In the genomic region with DNA sequence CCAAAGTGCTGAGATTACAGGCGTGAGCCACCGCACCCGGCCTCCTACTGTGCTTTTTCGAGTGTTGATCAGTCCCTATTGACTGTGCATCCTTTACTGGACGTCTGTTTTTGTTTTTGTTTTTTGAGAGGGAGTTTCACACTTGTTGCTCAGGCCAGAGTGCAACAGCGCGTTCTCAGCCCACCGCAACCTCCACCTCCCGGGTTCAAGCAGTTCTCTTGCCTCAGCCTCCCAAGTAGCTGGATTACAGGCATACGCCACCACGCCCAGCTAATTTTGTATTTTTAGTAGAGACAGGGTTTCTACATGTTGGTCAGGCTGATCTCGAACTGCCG, we compare ENCODE assay signal across 12 cellular contexts. TPM values are rescaled to one million over a fixed set of nuclear protein-coding genes. Genes with fewer than 3 reads are reported as not detected.
DNase-seq lines count a peak whose midpoint lies in the region; ATAC-seq, FAIRE-seq and TF ChIP-seq lines count a peak whose summit lies in the region.
"Not testable (repeated sequence)": the region's sequence is repeated elsewhere in the genome, so short reads cannot be mapped to it uniquely, and the experiment has no call there.
"Had no signal": no experiment of that assay in that cellular context is flagged by ENCODE, and none has a peak within 500 bp of the region (broad histone marks: within the 10 kb centered on the region; RNA-seq: fewer than 3 reads in every experiment).

No MANE protein-coding gene starts in this region.

- not testable (repeated sequence) for H4K5ac ChIP-seq in H9 (ENCODE audit: insufficient read length, low read depth, low read length)

- not testable (repeated sequence) for H3K79me1 ChIP-seq in H9 (ENCODE audit: insufficient read depth, low read depth, low read length, poor library complexity, severe bottlenecking)

- FAIRE-seq in GM12878 (lab: Jason Lieb, UNC), result not testable (repeated sequence)

- whole genome bisulfite sequencing in H9 (ENCODE audit: extremely low coverage, insufficient read length, low lambda C conversion rate), result no CpG with 5 or more reads among the region's 13 CpGs
- 76% methylated on average over 13 of the region's 13 CpGs for WGBS in GM12878 (ENCODE audit: insufficient coverage, insufficient replicate concordance, low lambda C conversion rate, missing lambda C conversion rate)

- H2BK12ac ChIP-seq in H9 (ENCODE audit: insufficient read length, low read depth, low read length), result not testable (repeated sequence)

- H3K27ac ChIP-seq in ACC112 (ENCODE audit: low read depth, low read length); H9 (ENCODE audit: insufficient read length, low read depth, low read length); fibroblast of lung (ENCODE audit: insufficient read depth, low read length): not testable (repeated sequence)
- H3K27ac ChIP-seq in PC-9 (0 out of 2 replicates have a peak overlapping the region, but pooled peaks have one; percentile 67), GM12878 (ENCODE audit: control insufficient read depth, insufficient read depth) (peak overlapping the region; percentile 95; the same call in 1 of the 2 replicates)

- H3K9ac ChIP-seq in H9 (ENCODE audit: extremely low read depth, insufficient read length, low read length); GM12878 (ENCODE audit: control insufficient read depth, insufficient read depth, low read length); fibroblast of lung (ENCODE audit: insufficient read depth, low read length): not testable (repeated sequence)

- H3K56ac ChIP-seq in H9 (ENCODE audit: insufficient read length, low read depth, low read length), result not testable (repeated sequence)

- peak overlapping the region; percentile 99; the same call in 1 of the 2 replicates for H3K4me3 ChIP-seq in ACC112 (ENCODE audit: low read depth, low read length)
- peak overlapping the region; percentile 89; the same call in 1 of the 2 replicates for H3K4me3 ChIP-seq in PC-9
- peak overlapping the region; percentile 88; the same call in 1 of the 2 replicates for H3K4me3 ChIP-seq in GM12878
- peak overlapping the region in 1 of 4 experiments; percentile 81 for H3K4me3 ChIP-seq in fibroblast of lung (replicated peaks in 1 of 4; ENCODE audit: control extremely low read depth in 1 of 4, insufficient read depth in 1 of 4, low read depth in 3 of 4, low read length in 4 of 4)

- RAD21 ChIA-PET in GM12878 (lab: Charles Lee; ENCODE audit: unreplicated experiment), result interaction anchor here (1.3 kb wide), 1 partner anchor 80 kb away, joined by 4 read pairs; no protein-coding TSS in a partner anchor

- H2BK5ac ChIP-seq in H9 (ENCODE audit: insufficient read length, low read length), result not testable (repeated sequence)

- TF ChIP-seq EP300 in GM12878 (IDR thresholded peaks at IDR 0.05; ENCODE audit: borderline replicate concordance in 1 of 2, control insufficient read depth in 1 of 2, low read depth in 2 of 2, low read length in 2 of 2), result not testable (repeated sequence)

- H3K27me3 Mint-ChIP-seq in H9 (ENCODE audit: low read depth); activated CD4-positive, alpha-beta memory T cell treated with anti-CD3 and anti-CD28 coated beads, Interleukin-2, amount 10 ng/mL, durations not matched to agents 7 days and 5 days; natural killer cell (ENCODE audit: low read depth in 2 of 2); stimulated activated naive CD8-positive, alpha-beta T cell treated with anti-CD3 and anti-CD28 coated beads, Interleukin-15, amount 100 ng/mL, for 72 hours: not testable (repeated sequence)

- not testable (repeated sequence) for H2AFZ ChIP-seq in ACC112 (ENCODE audit: low read length, unreplicated experiment); H9 (ENCODE audit: low read length); PC-9; GM12878 (ENCODE audit: control insufficient read depth, low read depth, low read length); fibroblast of lung (ENCODE audit: low read length)

- H3K9me2 ChIP-seq in PC-9 (ENCODE audit: insufficient read depth), result not testable (repeated sequence)

- SMC1A ChIA-PET in GM12878 (lab: Charles Lee; ENCODE audit: uncharacterized antibody, unreplicated experiment), result interaction anchor here (0.7 to 1.7 kb wide), 7 partner anchors 20 to 69 kb away, joined by 3 to 6 read pairs (median 3); no protein-coding TSS in a partner anchor

- not testable (repeated sequence) for H3K23ac ChIP-seq in H9 (ENCODE audit: insufficient read length, low read depth, low read length)

- DNase-seq in H9; PC-9; activated CD4-positive, alpha-beta memory T cell treated with anti-CD3 and anti-CD28 coated beads, Interleukin-2, amount 10 ng/mL, durations not matched to agents 7 days and 5 days; GM12878 (ENCODE audit: low read depth, low spot score); fibroblast of lung (ENCODE audit: low read depth in 2 of 2); natural killer cell; stimulated activated naive CD8-positive, alpha-beta T cell treated with anti-CD3 and anti-CD28 coated beads, Interleukin-15, amount 100 ng/mL, for 72 hours: not testable (repeated sequence)

- not testable (repeated sequence) for BruUV-seq in PC-9 (replicated peaks; lab: Mats Ljungman, UMichigan); GM12878 (replicated peaks; lab: Mats Ljungman, UMichigan)

- H2BK120ac ChIP-seq in H9 (ENCODE audit: low read depth, low read length, poor library complexity, severe bottlenecking), result not testable (repeated sequence)

- H3F3A ChIP-seq in PC-9 (ENCODE audit: insufficient read depth, low read depth), result peaks cover 22% of the 10 kb centered on the region

- H3K4ac ChIP-seq in H9 (ENCODE audit: low read depth, low read length), result not testable (repeated sequence)

- POLR2A ChIA-PET in PC-9 (lab: Charles Lee; ENCODE audit: unreplicated experiment), result not testable (repeated sequence)
- POLR2A ChIA-PET in activated CD4-positive, alpha-beta memory T cell treated with anti-CD3 and anti-CD28 coated beads, Interleukin-2, amount 10 ng/mL, durations not matched to agents 7 days and 5 days (lab: Charles Lee), result interaction anchor here (0.6 to 2.9 kb wide), 18 partner anchors 10 to 806 kb away, joined by 3 to 91 read pairs (median 4); a partner anchor contains a TSS
- POLR2A ChIA-PET in GM12878 (lab: Charles Lee), result interaction anchor here (0.9 to 2.5 kb wide), 4 partner anchors 16 to 807 kb away, joined by 3 to 8 read pairs (median 3); a partner anchor contains a TSS

- peaks cover 20% of the 10 kb centered on the region for H3K4me1 ChIP-seq in ACC112 (ENCODE audit: control insufficient read depth, insufficient read depth, low read length, unreplicated experiment)
- not testable (repeated sequence) for H3K4me1 ChIP-seq in H9 (ENCODE audit: insufficient read depth, low read length); fibroblast of lung (ENCODE audit: control insufficient read depth, extremely low read depth, insufficient read depth, low read length)
- peaks cover 25% of the 10 kb centered on the region for H3K4me1 ChIP-seq in PC-9 (replicated peaks; ENCODE audit: insufficient read depth)
- H3K4me1 ChIP-seq in GM12878 (ENCODE audit: control insufficient read depth, insufficient read depth, low read length), result peaks cover 18% of the 10 kb centered on the region

- H3K23me2 ChIP-seq in H9 (ENCODE audit: insufficient read length, low read depth, low read length, poor library complexity, severe bottlenecking), result peaks cover 12% of the 10 kb centered on the region

- not testable (repeated sequence) for TF ChIP-seq CTCF in H9 (conservative IDR thresholded peaks at IDR 0.05); PC-9 (conservative IDR thresholded peaks at IDR 0.05); GM12878 (IDR thresholded peaks at IDR 0.05 in 2 of 3, conservative IDR thresholded peaks at IDR 0.05 in 1 of 3; ENCODE audit: control insufficient read depth in 2 of 3, extremely low read depth in 1 of 3, insufficient read depth in 1 of 3, low read depth in 3 of 3, low read length in 3 of 3); fibroblast of lung (conservative IDR thresholded peaks at IDR 0.05 in 1 of 2, IDR thresholded peaks at IDR 0.05 in 1 of 2; ENCODE audit: low read depth in 1 of 2, low read length in 2 of 2); natural killer cell (IDR thresholded peaks at IDR 0.05)

- H2AK5ac ChIP-seq in H9 (ENCODE audit: insufficient read length, low read length), result not testable (repeated sequence)

- H3K9me3 ChIP-seq in H9 (ENCODE audit: control insufficient read depth, low read depth, low read length); PC-9 (ENCODE audit: insufficient read depth, low read depth); GM12878 (replicated peaks; ENCODE audit: control insufficient read depth, insufficient read depth, low read length); fibroblast of lung (ENCODE audit: control insufficient read depth, insufficient read depth, low read depth, low read length): not testable (repeated sequence)

- H3K27ac Mint-ChIP-seq in H9, result peak overlapping the region in 2 of 3 experiments; percentile 54 to 55; a peak in 1 of 7 replicates
- peak overlapping the region; percentile 93 for H3K27ac Mint-ChIP-seq in activated CD4-positive, alpha-beta memory T cell treated with anti-CD3 and anti-CD28 coated beads, Interleukin-2, amount 10 ng/mL, durations not matched to agents 7 days and 5 days
- H3K27ac Mint-ChIP-seq in natural killer cell, result peak overlapping the region; percentile 75 to 81
- peak overlapping the region; percentile 61 to 96 for H3K27ac Mint-ChIP-seq in stimulated activated naive CD8-positive, alpha-beta T cell treated with anti-CD3 and anti-CD28 coated beads, Interleukin-15, amount 100 ng/mL, for 72 hours

- TF ChIP-seq POLR2A in GM12878 (IDR thresholded peaks at IDR 0.05; ENCODE audit: low read depth, low read length), result not testable (repeated sequence)

- H3K4me2 ChIP-seq in H9 (ENCODE audit: insufficient read depth, insufficient read length, low read length), result not testable (repeated sequence)
- H3K4me2 ChIP-seq in PC-9 (peak overlapping the region; percentile 99), GM12878 (ENCODE audit: control insufficient read depth, insufficient read depth) (peak overlapping the region; percentile 40), fibroblast of lung (ENCODE audit: extremely low read depth, insufficient read depth, low read length) (peak overlapping the region; percentile 51)

- ATAC-seq in GM12878; natural killer cell; stimulated activated naive CD8-positive, alpha-beta T cell treated with anti-CD3 and anti-CD28 coated beads, Interleukin-15, amount 100 ng/mL, for 72 hours: not testable (repeated sequence)

- H4K8ac ChIP-seq in H9 (replicated peaks; ENCODE audit: insufficient read length, low read depth, low read length), result not testable (repeated sequence)

- not testable (repeated sequence) for H3K14ac ChIP-seq in H9 (ENCODE audit: insufficient read depth, low read length)

- not testable (repeated sequence) for H2BK20ac ChIP-seq in H9 (ENCODE audit: low read depth, low read length, poor library complexity, severe bottlenecking)

- TF ChIP-seq RAD21 in GM12878 (IDR thresholded peaks at IDR 0.05; ENCODE audit: insufficient read depth, low read depth, low read length), result not testable (repeated sequence)

- H3K79me2 ChIP-seq in ACC112 (ENCODE audit: control insufficient read depth, insufficient read depth, low read length, unreplicated experiment) (peaks cover 64% of the 10 kb centered on the region), PC-9 (ENCODE audit: low read depth) (peaks cover 65% of the 10 kb centered on the region), GM12878 (ENCODE audit: control insufficient read depth, insufficient read depth, low read length) (peaks cover 39% of the 10 kb centered on the region), fibroblast of lung (ENCODE audit: control insufficient read depth, insufficient read depth, low read length) (peaks cover 45% of the 10 kb centered on the region)
- not testable (repeated sequence) for H3K79me2 ChIP-seq in H9 (ENCODE audit: insufficient read depth, low read length)

- H3K4me1 Mint-ChIP-seq in H9 (peaks cover 21 to 23% of the 10 kb centered on the region in 2 experiments), natural killer cell (peaks cover 9 to 17% of the 10 kb centered on the region in 2 donors)
- H3K4me1 Mint-ChIP-seq in activated CD4-positive, alpha-beta memory T cell treated with anti-CD3 and anti-CD28 coated beads, Interleukin-2, amount 10 ng/mL, durations not matched to agents 7 days and 5 days, result peaks cover 68% of the 10 kb centered on the region
- peaks cover 60% of the 10 kb centered on the region for H3K4me1 Mint-ChIP-seq in stimulated activated naive CD8-positive, alpha-beta T cell treated with anti-CD3 and anti-CD28 coated beads, Interleukin-15, amount 100 ng/mL, for 72 hours

- peak overlapping the region; percentile 83 for H3K4me3 Mint-ChIP-seq in H9
- peak overlapping the region; percentile 89 for H3K4me3 Mint-ChIP-seq in activated CD4-positive, alpha-beta memory T cell treated with anti-CD3 and anti-CD28 coated beads, Interleukin-2, amount 10 ng/mL, durations not matched to agents 7 days and 5 days
- H3K4me3 Mint-ChIP-seq in natural killer cell, result peak overlapping the region; percentile 89
- H3K4me3 Mint-ChIP-seq in stimulated activated naive CD8-positive, alpha-beta T cell treated with anti-CD3 and anti-CD28 coated beads, Interleukin-15, amount 100 ng/mL, for 72 hours, result peak overlapping the region; percentile 87 to 90

- H3K27me3 ChIP-seq in ACC112 (ENCODE audit: insufficient read depth, low read length); H9 (ENCODE audit: insufficient read depth, low read length); PC-9 (ENCODE audit: insufficient read depth, low read depth); GM12878 (replicated peaks in 1 of 2; ENCODE audit: control insufficient read depth in 2 of 2, insufficient read depth in 2 of 2, low read length in 1 of 2); fibroblast of lung (ENCODE audit: control insufficient read depth, insufficient read depth, low read length): not testable (repeated sequence)

- H3K9me3 Mint-ChIP-seq in H9; activated CD4-positive, alpha-beta memory T cell treated with anti-CD3 and anti-CD28 coated beads, Interleukin-2, amount 10 ng/mL, durations not matched to agents 7 days and 5 days; natural killer cell; stimulated activated naive CD8-positive, alpha-beta T cell treated with anti-CD3 and anti-CD28 coated beads, Interleukin-15, amount 100 ng/mL, for 72 hours: not testable (repeated sequence)

- H4K91ac ChIP-seq in H9 (ENCODE audit: insufficient read length, low read depth, low read length), result not testable (repeated sequence)

- in situ Hi-C loops in GM12878 (cut with MboI), result not testable (repeated sequence)

- peaks cover 10 to 47% (median 44%) of the 10 kb centered on the region in 3 experiments for H3K36me3 Mint-ChIP-seq in H9 (ENCODE audit: insufficient read depth in 1 of 3, low read depth in 3 of 3)
- peaks cover 63% of the 10 kb centered on the region for H3K36me3 Mint-ChIP-seq in activated CD4-positive, alpha-beta memory T cell treated with anti-CD3 and anti-CD28 coated beads, Interleukin-2, amount 10 ng/mL, durations not matched to agents 7 days and 5 days (ENCODE audit: low read depth)
- H3K36me3 Mint-ChIP-seq in natural killer cell, result not testable (repeated sequence)

- H2BK15ac ChIP-seq in H9 (ENCODE audit: low read depth, low read length), result not testable (repeated sequence)

- H3K36me3 ChIP-seq in ACC112 (ENCODE audit: insufficient read depth, low read length); PC-9 (ENCODE audit: low read depth); GM12878 (ENCODE audit: control insufficient read depth in 2 of 2, insufficient read depth in 2 of 2, low read length in 1 of 2); fibroblast of lung (ENCODE audit: control insufficient read depth, insufficient read depth, low read length): not testable (repeated sequence)

- H4K20me1 ChIP-seq in H9 (ENCODE audit: control insufficient read depth, insufficient read depth, insufficient read length); PC-9 (ENCODE audit: insufficient read depth); GM12878 (ENCODE audit: control insufficient read depth, insufficient read depth); fibroblast of lung (ENCODE audit: control insufficient read depth, extremely low read depth, insufficient read depth, low read length): not testable (repeated sequence)

- CTCF ChIA-PET in PC-9 (lab: Charles Lee), result interaction anchor here (0.6 to 1.6 kb wide), 2 partner anchors 10 to 35 kb away, joined by 4 to 10 read pairs; no protein-coding TSS in a partner anchor
- CTCF ChIA-PET in activated CD4-positive, alpha-beta memory T cell treated with anti-CD3 and anti-CD28 coated beads, Interleukin-2, amount 10 ng/mL, durations not matched to agents 7 days and 5 days (lab: Charles Lee), result interaction anchor here (1.4 to 1.9 kb wide), 3 partner anchors 20 to 35 kb away, joined by 4 to 11 read pairs (median 5); no protein-coding TSS in a partner anchor
- CTCF ChIA-PET in GM12878 (lab: Yijun Ruan, JAX), result interaction anchor here (0.8 to 1.5 kb wide), 5 partner anchors 13 to 201 kb away, joined by 3 to 6 read pairs (median 3); a partner anchor contains a TSS

- not testable (repeated sequence) for H3T11ph ChIP-seq in H9 (ENCODE audit: low read length)

- not testable (repeated sequence) for H3K18ac ChIP-seq in H9 (ENCODE audit: insufficient read length, low read depth, low read length)

- intact Hi-C loops in PC-9 (cut with micrococcal nuclease; ENCODE audit: unreplicated experiment); natural killer cell (cut with micrococcal nuclease): not testable (repeated sequence)
- intact Hi-C loops in GM12878 (cut with micrococcal nuclease; ENCODE audit: unreplicated experiment), result loop anchor here (5.0 kb wide), 2 partner anchors 51 to 84 kb away; no protein-coding TSS in a partner anchor

RNA-seq across cellular contexts. Expression of a gene that starts 1.4 kb away (rescaled TPM):
- 20.9 and 25.2 TPM in 2 replicates for total RNA-seq in H9 (2021)
- total RNA-seq in PC-9 (2021), result 24.6 and 25.2 TPM in 2 replicates
- total RNA-seq in activated CD4-positive, alpha-beta memory T cell treated with anti-CD3 and anti-CD28 coated beads, Interleukin-2, amount 10 ng/mL, durations not matched to agents 7 days and 5 days, result 10 to 100 TPM; 42.5 to 43.0 TPM
- 64.4 and 97.0 TPM in 2 replicates for total RNA-seq in GM12878 (2013; cell fraction: nucleolus; rRNA removed)
- total RNA-seq in GM12878 (2014; rRNA removed), result 19.6 and 25.1 TPM in 2 replicates
- 27.5 and 34.3 TPM in 2 replicates for total RNA-seq in GM12878 (2014; rRNA removed; fragmentation: Illumina TruSeq; extraction: Trizol)
- 34.6 and 35.2 TPM in 2 replicates for total RNA-seq in GM12878 (2021)
- 12.1 TPM for polyA plus RNA-seq in GM12878 (2011; ENCODE audit: low read depth)
- 33.7 and 37.3 TPM in 2 replicates for polyA plus RNA-seq in GM12878 (2011; rRNA removed)
- polyA plus RNA-seq in GM12878 (2011; cell fraction: cytosol; rRNA removed), result 17.0 and 22.3 TPM in 2 replicates
- polyA plus RNA-seq in GM12878 (2011; cell fraction: nucleus; rRNA removed), result 41.3 and 51.0 TPM in 2 replicates
- 15.9 and 21.8 TPM in 2 replicates for polyA plus RNA-seq in GM12878 (2012)
- 41.3 and 58.2 TPM in 2 replicates for polyA plus RNA-seq in GM12878 (2014; fragmentation: Illumina TruSeq; extraction: Trizol)
- 10 to 100 TPM; 39.9 to 43.8 TPM for polyA plus RNA-seq in GM12878 (2014; fragmentation: Nextera tagmentation; extraction: Ambion mirVana)
- polyA plus RNA-seq in GM12878 (2014; rRNA removed), result 25.4 and 29.8 TPM in 2 replicates
- polyA plus RNA-seq in GM12878 (2016; fragmentation: Nextera tagmentation; extraction: Ambion mirVana), result 10 to 100 TPM; 31.6 to 33.8 TPM
- 63.5 and 66.3 TPM in 2 replicates for polyA minus RNA-seq in GM12878 (2011; rRNA and poly(A)+ RNA removed)
- polyA minus RNA-seq in GM12878 (2011; cell fraction: cytosol; rRNA and poly(A)+ RNA removed), result 12.2 and 14.6 TPM in 2 replicates
- 32.2 and 52.2 TPM in 2 replicates for polyA minus RNA-seq in GM12878 (2011; cell fraction: nucleus; rRNA and poly(A)+ RNA removed)
- 19.8 and 23.9 TPM in 2 replicates for total RNA-seq in fibroblast of lung
- 18.7 and 19.3 TPM in 2 replicates for polyA plus RNA-seq in fibroblast of lung
- polyA plus RNA-seq in fibroblast of lung (2012), result 13.0 and 14.8 TPM in 2 replicates
- 13.9 and 30.0 TPM in 2 replicates for polyA minus RNA-seq in fibroblast of lung (ENCODE audit: low replicate concordance)
- 10 to 100 TPM; 14.8 to 28.1 (median 26.7) TPM for total RNA-seq in natural killer cell

RNA-seq across cellular contexts. Expression of a gene that starts 1.5 kb away (rescaled TPM):
- total RNA-seq in H9 (2021) (123 and 135 TPM in 2 replicates), PC-9 (2021) (125 and 185 TPM in 2 replicates), GM12878 (2014; rRNA removed) (33.0 and 33.5 TPM in 2 replicates), GM12878 (2014; rRNA removed; fragmentation: Illumina TruSeq; extraction: Trizol) (40.7 and 50.7 TPM in 2 replicates), GM12878 (2021) (66.4 and 74.2 TPM in 2 replicates), fibroblast of lung (72.9 and 123 TPM in 2 replicates), natural killer cell (10 to 100 TPM; 22.9 to 23.9 (median 23.6) TPM)
- 10 to 100 TPM; 38.6 to 46.3 TPM for total RNA-seq in activated CD4-positive, alpha-beta memory T cell treated with anti-CD3 and anti-CD28 coated beads, Interleukin-2, amount 10 ng/mL, durations not matched to agents 7 days and 5 days
- total RNA-seq in GM12878 (2013; cell fraction: nucleolus; rRNA removed), result 134 and 142 TPM in 2 replicates
- 13.3 TPM for polyA plus RNA-seq in GM12878 (2011; ENCODE audit: low read depth)
- polyA plus RNA-seq in GM12878 (2011; rRNA removed) (45.4 and 46.5 TPM in 2 replicates), GM12878 (2014; fragmentation: Illumina TruSeq; extraction: Trizol) (33.6 and 38.6 TPM in 2 replicates), GM12878 (2014; fragmentation: Nextera tagmentation; extraction: Ambion mirVana) (10 to 100 TPM; 12.9 to 14.7 TPM), GM12878 (2014; rRNA removed) (30.5 and 33.2 TPM in 2 replicates), GM12878 (2016; fragmentation: Nextera tagmentation; extraction: Ambion mirVana) (10 to 100 TPM; 27.7 to 30.4 TPM), fibroblast of lung (45.2 and 54.1 TPM in 2 replicates)
- polyA plus RNA-seq in GM12878 (2011; cell fraction: cytosol; rRNA removed), result 31.7 and 32.0 TPM in 2 replicates
- polyA plus RNA-seq in GM12878 (2011; cell fraction: nucleus; rRNA removed), result 47.0 and 52.9 TPM in 2 replicates
- 15.0 and 18.2 TPM in 2 replicates for polyA plus RNA-seq in GM12878 (2012)
- 80.5 and 123 TPM in 2 replicates for polyA minus RNA-seq in GM12878 (2011; rRNA and poly(A)+ RNA removed)
- 39.0 and 53.5 TPM in 2 replicates for polyA minus RNA-seq in GM12878 (2011; cell fraction: cytosol; rRNA and poly(A)+ RNA removed)
- polyA minus RNA-seq in GM12878 (2011; cell fraction: nucleus; rRNA and poly(A)+ RNA removed), result 92.7 and 130 TPM in 2 replicates
- 48.0 and 51.9 TPM in 2 replicates for polyA plus RNA-seq in fibroblast of lung (2012)
- polyA minus RNA-seq in fibroblast of lung (ENCODE audit: low replicate concordance), result 160 and 273 TPM in 2 replicates

RNA-seq across cellular contexts. Expression of a gene that starts 32.3 kb away (rescaled TPM):
- total RNA-seq in H9 (2021), result not detected in 2 replicates
- not detected in 2 replicates for total RNA-seq in PC-9 (2021)
- total RNA-seq in activated CD4-positive, alpha-beta memory T cell treated with anti-CD3 and anti-CD28 coated beads, Interleukin-2, amount 10 ng/mL, durations not matched to agents 7 days and 5 days, result not detected
- not detected in 2 replicates for total RNA-seq in GM12878 (2013; cell fraction: nucleolus; rRNA removed)
- total RNA-seq in GM12878 (2014; rRNA removed), result not detected in 2 replicates
- total RNA-seq in GM12878 (2014; rRNA removed; fragmentation: Illumina TruSeq; extraction: Trizol), result not detected in 2 replicates
- not detected in 2 replicates for total RNA-seq in GM12878 (2021)
- not detected for polyA plus RNA-seq in GM12878 (2011; ENCODE audit: low read depth)
- not detected in 2 replicates for polyA plus RNA-seq in GM12878 (2011; rRNA removed)
- not detected in 2 replicates for polyA plus RNA-seq in GM12878 (2011; cell fraction: cytosol; rRNA removed)
- not detected in 2 replicates for polyA plus RNA-seq in GM12878 (2011; cell fraction: nucleus; rRNA removed)
- 0.06 TPM in 1 of 2 replicates, not detected in the other for polyA plus RNA-seq in GM12878 (2012)
- not detected in 2 replicates for polyA plus RNA-seq in GM12878 (2014; fragmentation: Illumina TruSeq; extraction: Trizol)
- polyA plus RNA-seq in GM12878 (2014; fragmentation: Nextera tagmentation; extraction: Ambion mirVana), result under 1 TPM in 1 of 2 experiments, not detected in 1; 0.10 TPM
- not detected in 2 replicates for polyA plus RNA-seq in GM12878 (2014; rRNA removed)
- polyA plus RNA-seq in GM12878 (2016; fragmentation: Nextera tagmentation; extraction: Ambion mirVana), result not detected
- not detected in 2 replicates for polyA minus RNA-seq in GM12878 (2011; rRNA and poly(A)+ RNA removed)
- not detected in 2 replicates for polyA minus RNA-seq in GM12878 (2011; cell fraction: cytosol; rRNA and poly(A)+ RNA removed)
- not detected in 2 replicates for polyA minus RNA-seq in GM12878 (2011; cell fraction: nucleus; rRNA and poly(A)+ RNA removed)
- not detected in 2 replicates for total RNA-seq in fibroblast of lung
- polyA plus RNA-seq in fibroblast of lung, result not detected in 2 replicates
- polyA plus RNA-seq in fibroblast of lung (2012), result not detected in 2 replicates
- polyA minus RNA-seq in fibroblast of lung (ENCODE audit: low replicate concordance), result not detected in 2 replicates
- total RNA-seq in natural killer cell, result not detected
- total RNA-seq: endothelial cell of umbilical vein, glomerular endothelial cell, lung, right cardiac atrium had no signal
- polyA plus RNA-seq: endothelial cell of umbilical vein, lung, right cardiac atrium had no signal
